Comparison of ENCODE assay signal across 15 cellular contexts in genomic region chr20:23139524-23139923, GRCh38. TPM values are rescaled to one million over a fixed set of nuclear protein-coding genes. Genes with fewer than 3 reads are reported as not detected.
DNase-seq lines count a peak whose midpoint lies in the region; ATAC-seq and TF ChIP-seq lines count a peak whose summit lies in the region.
"Had no signal": no experiment of that assay in that cellular context is flagged by ENCODE, and none has a peak within 500 bp of the region (broad histone marks: within the 10 kb centered on the region; RNA-seq: fewer than 3 reads in every experiment).

No MANE protein-coding gene starts in this region.

- intact Hi-C loops in A673 (cut with micrococcal nuclease; ENCODE audit: unreplicated experiment), result no loop called here
- intact Hi-C loops in activated CD8-positive, alpha-beta T cell treated with anti-CD3 and anti-CD28 coated beads for 36 hours (cut with micrococcal nuclease), result no loop called here

- H3K9me3 Mint-ChIP-seq in natural killer cell treated with Interleukin-12 subunit alpha and Interleukin-12 subunit beta and Interleukin-15 and Interleukin-18, amount 100 ng/mL, for 72 hours, result no peaks in the 10 kb centered on the region
- H3K9me3 Mint-ChIP-seq in activated CD8-positive, alpha-beta T cell treated with anti-CD3 and anti-CD28 coated beads for 36 hours, result no peaks in the 10 kb centered on the region
- H3K9me3 Mint-ChIP-seq: activated T-cell treated with anti-CD3 and anti-CD28 coated beads, Interleukin-2, amount 50 U/mL, for 4 hours had no signal

- H3K4me3 ChIP-seq in A673 (ENCODE audit: low read depth, low read length, poor library complexity, severe bottlenecking) (no peak overlapping the region), HL-60 (replicated peaks; ENCODE audit: insufficient read depth, low read length) (no peak overlapping the region)
- H3K4me3 ChIP-seq: heart left ventricle, mucosa of descending colon had no signal

- POLR2A ChIA-PET in A673 (lab: Charles Lee; ENCODE audit: low non-redundant PET), result no interaction called here
- POLR2A ChIA-PET in activated CD8-positive, alpha-beta T cell treated with anti-CD3 and anti-CD28 coated beads for 36 hours (lab: Charles Lee), result no interaction called here

- peaks cover 21 to 33% of the 10 kb centered on the region in 2 donors for H3K4me1 Mint-ChIP-seq in natural killer cell treated with Interleukin-12 subunit alpha and Interleukin-12 subunit beta and Interleukin-15 and Interleukin-18, amount 100 ng/mL, for 72 hours (ENCODE audit: low read depth in 2 of 2)
- H3K4me1 Mint-ChIP-seq in activated CD8-positive, alpha-beta T cell treated with anti-CD3 and anti-CD28 coated beads for 36 hours (ENCODE audit: low read depth), result peaks cover 17% of the 10 kb centered on the region

- DNase-seq in A673 (ENCODE audit: low spot score) (peak; percentile 14), HL-60 (ENCODE audit: low read depth in 1 of 2, low spot score in 1 of 2) (no peak), NCI-H748 (lab: John Stamatoyannopoulos, UW; ENCODE audit: unreplicated experiment) (peak; percentile 96), epithelial cell of prostate (ENCODE audit: low read depth, low spot score) (peak; percentile 81)
- no peak for DNase-seq in natural killer cell treated with Interleukin-12 subunit alpha and Interleukin-12 subunit beta and Interleukin-15 and Interleukin-18, amount 100 ng/mL, for 72 hours (ENCODE audit: low spot score)
- DNase-seq in activated CD8-positive, alpha-beta T cell treated with anti-CD3 and anti-CD28 coated beads for 36 hours, result no peak
- DNase-seq: activated CD4-positive, alpha-beta T cell treated with anti-CD3 and anti-CD28 coated beads for 48 hours; activated T-cell treated with anti-CD3 and anti-CD28 coated beads, Interleukin-2, amount 50 U/mL, for 4 hours; DMS 273 treated with DMSO at 0.1 percent for 48 hours; heart left ventricle; islet precursor cell; mucosa of descending colon; NCI-H524 treated with DMSO at 0.1 percent for 48 hours had no signal

- CTCF ChIA-PET in A673 (lab: Charles Lee), result no interaction called here
- CTCF ChIA-PET in activated CD8-positive, alpha-beta T cell treated with anti-CD3 and anti-CD28 coated beads for 36 hours (lab: Charles Lee), result no interaction called here

- no peak for TF ChIP-seq CTCF in A673 (conservative IDR thresholded peaks at IDR 0.05; ENCODE audit: low read depth, low read length)
- TF ChIP-seq CTCF in HL-60 (IDR thresholded peaks at IDR 0.05; ENCODE audit: insufficient read depth, low read length), result no peak
- TF ChIP-seq CTCF in activated CD8-positive, alpha-beta T cell treated with anti-CD3 and anti-CD28 coated beads for 36 hours (IDR thresholded peaks at IDR 0.05), result no peak

- H3K4me1 ChIP-seq in A673 (ENCODE audit: insufficient read depth, low read length, poor library complexity, severe bottlenecking), result peaks cover 8% of the 10 kb centered on the region

- ATAC-seq in natural killer cell treated with Interleukin-12 subunit alpha and Interleukin-12 subunit beta and Interleukin-15 and Interleukin-18, amount 100 ng/mL, for 72 hours, result no peak
- ATAC-seq in activated CD8-positive, alpha-beta T cell treated with anti-CD3 and anti-CD28 coated beads for 36 hours, result no peak
- ATAC-seq in GM21786 (IDR thresholded peaks at IDR 0.05; ENCODE audit: unreplicated experiment) (no peak), HG03520 (IDR thresholded peaks at IDR 0.05; ENCODE audit: unreplicated experiment) (no peak)
- ATAC-seq: activated T-cell treated with anti-CD3 and anti-CD28 coated beads, Interleukin-2, amount 50 U/mL, for 4 hours; heart left ventricle; mucosa of descending colon had no signal

- no peaks in the 10 kb centered on the region for H3K36me3 Mint-ChIP-seq in natural killer cell treated with Interleukin-12 subunit alpha and Interleukin-12 subunit beta and Interleukin-15 and Interleukin-18, amount 100 ng/mL, for 72 hours
- no peaks in the 10 kb centered on the region for H3K36me3 Mint-ChIP-seq in activated CD8-positive, alpha-beta T cell treated with anti-CD3 and anti-CD28 coated beads for 36 hours (ENCODE audit: low read depth)

- H3K27me3 ChIP-seq in A673 (replicated peaks; ENCODE audit: insufficient read depth, low read depth, low read length, poor library complexity) (no peaks in the 10 kb centered on the region), HL-60 (ENCODE audit: insufficient read depth, poor library complexity, severe bottlenecking) (no peaks in the 10 kb centered on the region)
- H3K27me3 ChIP-seq: heart left ventricle had no signal

- H3K27ac Mint-ChIP-seq in natural killer cell treated with Interleukin-12 subunit alpha and Interleukin-12 subunit beta and Interleukin-15 and Interleukin-18, amount 100 ng/mL, for 72 hours, result no peak overlapping the region
- no peak overlapping the region for H3K27ac Mint-ChIP-seq in activated CD8-positive, alpha-beta T cell treated with anti-CD3 and anti-CD28 coated beads for 36 hours

- H3K9me3 ChIP-seq in A673 (ENCODE audit: low read depth, low read length, poor library complexity, severe bottlenecking), result no peaks in the 10 kb centered on the region
- H3K9me3 ChIP-seq: heart left ventricle, mucosa of descending colon had no signal

- BruUV-seq in A673 (replicated peaks; lab: Mats Ljungman, UMichigan), result no TSS peak

- H3K36me3 ChIP-seq in A673 (ENCODE audit: insufficient read depth, low read length, poor library complexity, severe bottlenecking), result no peaks in the 10 kb centered on the region
- H3K36me3 ChIP-seq: heart left ventricle had no signal

- no peak overlapping the region for H3K4me3 Mint-ChIP-seq in natural killer cell treated with Interleukin-12 subunit alpha and Interleukin-12 subunit beta and Interleukin-15 and Interleukin-18, amount 100 ng/mL, for 72 hours
- H3K4me3 Mint-ChIP-seq in activated CD8-positive, alpha-beta T cell treated with anti-CD3 and anti-CD28 coated beads for 36 hours, result no peak overlapping the region
- H3K4me3 Mint-ChIP-seq: activated T-cell treated with anti-CD3 and anti-CD28 coated beads, Interleukin-2, amount 50 U/mL, for 4 hours had no signal

- H3K27ac ChIP-seq in A673 (ENCODE audit: low read depth, low read length, poor library complexity, severe bottlenecking) (no peak overlapping the region), HL-60 (replicated peaks) (peak overlapping the region; percentile 15), epithelial cell of prostate (peak overlapping the region; percentile 69)
- H3K27ac ChIP-seq: heart left ventricle had no signal

- H3K27me3 Mint-ChIP-seq in natural killer cell treated with Interleukin-12 subunit alpha and Interleukin-12 subunit beta and Interleukin-15 and Interleukin-18, amount 100 ng/mL, for 72 hours, result no peaks in the 10 kb centered on the region
- H3K27me3 Mint-ChIP-seq in activated CD8-positive, alpha-beta T cell treated with anti-CD3 and anti-CD28 coated beads for 36 hours, result no peaks in the 10 kb centered on the region

RNA-seq across cellular contexts. Expression of gene CD93, which starts 53.4 kb away (rescaled TPM):
- 0.06 TPM in 1 of 2 replicates, not detected in the other for total RNA-seq in A673 (2021)
- total RNA-seq in natural killer cell treated with Interleukin-12 subunit alpha and Interleukin-12 subunit beta and Interleukin-15 and Interleukin-18, amount 100 ng/mL, for 72 hours, result 10 to 100 TPM; 13.7 to 16.8 TPM
- under 1 TPM; 0.11 TPM for total RNA-seq in activated CD8-positive, alpha-beta T cell treated with anti-CD3 and anti-CD28 coated beads for 36 hours

Comparison
In these comparisons a context has a peak if more than half of its experiments do, and no peak if none do; other contexts are left out.
1. DNase-seq: peak in A673 (single experiment), NCI-H748 (single experiment) and epithelial cell of prostate (single experiment); none in HL-60 (0 of 2), natural killer cell treated with Interleukin-12 subunit alpha and Interleukin-12 subunit beta and Interleukin-15 and Interleukin-18, amount 100 ng/mL, for 72 hours (single experiment) and activated CD8-positive, alpha-beta T cell treated with anti-CD3 and anti-CD28 coated beads for 36 hours (single experiment).
2. RNA of gene CD93, which starts 53.4 kb away (total RNA-seq): 13.7 to 16.8 TPM in natural killer cell treated with Interleukin-12 subunit alpha and Interleukin-12 subunit beta and Interleukin-15 and Interleukin-18, amount 100 ng/mL, for 72 hours; 0.11 TPM in activated CD8-positive, alpha-beta T cell treated with anti-CD3 and anti-CD28 coated beads for 36 hours and 0.06 TPM in A673; every median in the first group is over 10 times any median in the second.